19 cellular contexts compared by ENCODE assay signal in the genomic region with DNA sequence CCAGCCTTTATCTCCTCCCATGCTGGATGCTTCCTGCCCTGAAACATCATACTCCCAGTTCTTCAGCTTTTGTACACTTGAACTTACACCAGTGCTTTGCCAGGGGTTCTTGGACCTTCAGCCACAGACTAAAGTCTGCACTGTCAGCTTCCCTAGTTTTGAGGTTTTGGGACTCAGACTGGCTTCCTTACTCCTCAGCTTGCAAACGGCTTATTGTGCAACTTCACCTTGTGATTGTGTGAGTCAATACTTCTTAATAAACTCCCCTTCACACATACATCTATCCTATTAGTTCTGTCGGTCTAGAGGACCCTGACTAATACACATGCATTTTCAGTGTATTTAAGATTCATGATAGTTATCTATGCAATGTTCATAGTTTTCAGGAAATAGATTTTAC. TPM values are rescaled to one million over a fixed set of nuclear protein-coding genes. Genes with fewer than 3 reads are reported as not detected.
A peak's percentile ranks its signal among the peaks of the same experiment; 100 is the strongest.
DNase-seq lines count a peak whose midpoint lies in the region; ATAC-seq, FAIRE-seq and TF ChIP-seq lines count a peak whose summit lies in the region.
"Had no signal": no experiment of that assay in that cellular context is flagged by ENCODE, and none has a peak within 500 bp of the region (broad histone marks: within the 10 kb centered on the region; RNA-seq: fewer than 3 reads in every experiment).

No MANE protein-coding gene starts in this region.

- H3K27ac ChIP-seq in RWPE2 (ENCODE audit: poor library complexity, severe bottlenecking): no peak overlapping the region
- H3K27ac ChIP-seq: BLaER1 treated with 17β-estradiol and CSF1 and Interleukin-3, amounts not matched to agents 10 nM and 100 nM; neural progenitor cell; testis had no signal

- H3K9me3 ChIP-seq in RWPE2 (ENCODE audit: severe bottlenecking): no peaks in the 10 kb centered on the region
- H3K9me3 ChIP-seq: testis had no signal

- in situ Hi-C loops in KBM-7 (cut with MboI; ENCODE audit: low pct_unique_long_range_greater_than_20kb, low sequenced_read_pairs): no loop called here

- no peaks in the 10 kb centered on the region for H3K27me3 ChIP-seq in RWPE2 (ENCODE audit: insufficient read depth, poor library complexity, severe bottlenecking)
- H3K27me3 ChIP-seq: BLaER1 treated with 17β-estradiol and CSF1 and Interleukin-3, amounts not matched to agents 10 nM and 100 nM; neural progenitor cell; testis had no signal

- TF ChIP-seq CTCF in RWPE2 (IDR thresholded peaks at IDR 0.05; ENCODE audit: poor library complexity, severe bottlenecking): no peak
- TF ChIP-seq CTCF in retinal pigment epithelial cell (conservative IDR thresholded peaks at IDR 0.05; ENCODE audit: low read depth, low read length): no peak

- H3K4me1 ChIP-seq in RWPE2 (ENCODE audit: insufficient read depth, poor library complexity, severe bottlenecking): no peaks in the 10 kb centered on the region
- H3K4me1 ChIP-seq: neural progenitor cell, testis had no signal

- no peak for FAIRE-seq in frontal cortex (lab: Jason Lieb, UNC)

- H3K36me3 ChIP-seq in RWPE2 (ENCODE audit: low read depth): no peaks in the 10 kb centered on the region
- H3K36me3 ChIP-seq: BLaER1 treated with 17β-estradiol and CSF1 and Interleukin-3, amounts not matched to agents 10 nM and 100 nM; neural progenitor cell had no signal

- DNase-seq in KBM-7 (peak; percentile 25), RWPE2 (ENCODE audit: low spot score) (no peak), fibroblast of gingiva (ENCODE audit: low read depth) (peak; percentile 34), retinal pigment epithelial cell (ENCODE audit: low read depth) (peak; percentile 73), NCI-H524 (lab: John Stamatoyannopoulos, UW) (no peak), frontal cortex (ENCODE audit: low spot score in 2 of 2) (no peak)
- DNase-seq: activated T-cell treated with anti-CD3 and anti-CD28 coated beads for 4 hours; effector CD8-positive, alpha-beta T cell; NCI-H2081 treated with DMSO at 0.1 percent for 48 hours; NCI-H748 treated with DMSO at 0.1 percent for 48 hours; RPMI8226; T-helper 17 cell; testis had no signal

- H3K4me3 ChIP-seq in RWPE2 (ENCODE audit: severe bottlenecking) (no peak overlapping the region), retinal pigment epithelial cell (ENCODE audit: low read length) (no peak overlapping the region)
- H3K4me3 ChIP-seq: BLaER1 treated with 17β-estradiol and CSF1 and Interleukin-3, amounts not matched to agents 10 nM and 100 nM; neural progenitor cell; testis had no signal

- 0 out of 3 replicates have a peak, but pooled peaks have one; percentile 25 for ATAC-seq in RWPE2 (ENCODE audit: low read depth)
- no peak for ATAC-seq in GM18498 (IDR thresholded peaks at IDR 0.05; ENCODE audit: unreplicated experiment)
- ATAC-seq: right cardiac atrium, T-helper 17 cell had no signal

RNA-seq across cellular contexts. Expression of a gene that starts 35.8 kb away (rescaled TPM):
- total RNA-seq in frontal cortex: 13.9 TPM
- total RNA-seq: cardiac septum, lung microvascular endothelial cell, right cardiac atrium, T-helper 17 cell had no signal

Comparison
In these comparisons a context has a peak if more than half of its experiments do, and no peak if none do; other contexts are left out.
1. DNase-seq: peak in KBM-7 (single experiment), fibroblast of gingiva (single experiment) and retinal pigment epithelial cell (single experiment); none in RWPE2 (single experiment), NCI-H524 (0 of 2) and frontal cortex (0 of 2).